Comparison of ENCODE assay signal across 1 cellular context in the genomic region with DNA sequence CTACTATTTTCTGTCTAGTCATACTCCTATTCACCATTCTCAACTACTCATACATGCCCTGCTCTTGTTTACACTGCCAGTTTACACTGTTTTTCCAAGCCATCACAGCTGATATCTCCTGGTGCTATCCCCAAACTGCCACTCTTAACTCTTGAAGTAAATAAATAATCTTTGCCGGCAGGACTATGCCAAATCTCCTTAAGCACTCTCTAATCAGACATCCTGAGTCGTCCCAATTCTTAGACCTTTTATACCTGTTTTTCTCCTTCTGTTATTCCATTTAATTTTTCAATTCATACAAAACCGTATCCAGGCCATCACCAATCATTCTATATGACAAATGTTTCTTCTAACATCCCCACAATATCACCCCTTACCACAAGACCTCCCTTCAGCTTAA. TPM values are rescaled to one million over a fixed set of nuclear protein-coding genes. Genes with fewer than 3 reads are reported as not detected.
"Had no signal": no experiment of that assay in that cellular context is flagged by ENCODE, and none has a peak within 500 bp of the region (broad histone marks: within the 10 kb centered on the region; RNA-seq: fewer than 3 reads in every experiment).

No MANE protein-coding gene starts in this region.

RNA-seq across cellular contexts. Expression of gene VASH2, which starts 36.7 kb away (rescaled TPM):
- total RNA-seq: bronchial epithelial cell had no signal
